27 cellular contexts compared by ENCODE assay signal in genomic region chr5:21688655-21689054, GRCh38.
DNase-seq lines count a peak whose midpoint lies in the region; ATAC-seq and TF ChIP-seq lines count a peak whose summit lies in the region.
"Had no signal": no experiment of that assay in that cellular context is flagged by ENCODE, and none has a peak within 500 bp of the region (broad histone marks: within the 10 kb centered on the region; RNA-seq: fewer than 3 reads in every experiment).

No MANE protein-coding gene starts in this region.

- POLR2A ChIA-PET in MCF 10A (lab: Yijun Ruan, JAX) = interaction anchor here (1.1 kb wide), 1 partner anchor 13 kb away, joined by 4 read pairs; no protein-coding TSS in a partner anchor

- H3K4me1 ChIP-seq in breast epithelium = no peaks in the 10 kb centered on the region
- H3K4me1 ChIP-seq in adipocyte (ENCODE audit: control insufficient read depth, insufficient read depth, low read length) = peaks cover 18% of the 10 kb centered on the region
- H3K4me1 ChIP-seq: esophagus muscularis mucosa, stomach, tibial artery had no signal

- H3K4me3 ChIP-seq in breast epithelium (no peak overlapping the region), adipocyte (ENCODE audit: low read length) (no peak overlapping the region), fibroblast of mammary gland (ENCODE audit: control insufficient read depth, low read depth, low read length) (no peak overlapping the region)
- H3K4me3 ChIP-seq: esophagus muscularis mucosa, stomach, tibial artery had no signal

- H3K36me3 ChIP-seq in breast epithelium = no peaks in the 10 kb centered on the region
- no peaks in the 10 kb centered on the region for H3K36me3 ChIP-seq in adipocyte (ENCODE audit: control insufficient read depth, insufficient read depth, low read length, severe bottlenecking)
- H3K36me3 ChIP-seq: esophagus muscularis mucosa, stomach, tibial artery, WERI-Rb-1 had no signal

- H3K9me3 Mint-ChIP-seq in MCF 10A (ENCODE audit: unreplicated experiment) (no peaks in the 10 kb centered on the region), type B pancreatic cell (no peaks in the 10 kb centered on the region)
- H3K9me3 Mint-ChIP-seq: activated CD4-positive, alpha-beta T cell treated with anti-CD3 and anti-CD28 coated beads, Interleukin-2, amount 10 ng/mL, durations not matched to agents 7 days and 5 days had no signal

- CTCF ChIA-PET in MCF 10A (lab: Yijun Ruan, JAX) = interaction anchor here (0.9 kb wide), 1 partner anchor 9 kb away, joined by 4 read pairs; no protein-coding TSS in a partner anchor

- H3K27me3 ChIP-seq in breast epithelium = no peaks in the 10 kb centered on the region
- H3K27me3 ChIP-seq in adipocyte (replicated peaks; ENCODE audit: control insufficient read depth, insufficient read depth, low read length) = no peaks in the 10 kb centered on the region
- H3K27me3 ChIP-seq: esophagus muscularis mucosa, stomach, tibial artery had no signal

- H3K36me3 Mint-ChIP-seq in MCF 10A (ENCODE audit: insufficient read depth, unreplicated experiment) (no peaks in the 10 kb centered on the region), type B pancreatic cell (no peaks in the 10 kb centered on the region)
- H3K36me3 Mint-ChIP-seq: brain; CD8-positive, alpha-beta memory T cell; naive thymus-derived CD4-positive, alpha-beta T cell had no signal

- no peak overlapping the region for H3K9ac ChIP-seq in adipocyte (ENCODE audit: low read length)

- BruUV-seq in MCF 10A (replicated peaks; lab: Mats Ljungman, UMichigan) = no TSS peak

- no peak overlapping the region for H3K27ac ChIP-seq in breast epithelium
- H3K27ac ChIP-seq: esophagus muscularis mucosa, stomach, tibial artery, WERI-Rb-1 had no signal

- DNase-seq in MCF 10A (ENCODE audit: unreplicated experiment) = peak; percentile 82
- no peak for DNase-seq in breast epithelium (ENCODE audit: low spot score in 2 of 2)
- peak; percentile 54 for DNase-seq in adipocyte (ENCODE audit: low read depth)
- DNase-seq in fibroblast of mammary gland (ENCODE audit: low read depth) = peak; percentile 71
- no peak for DNase-seq in type B pancreatic cell (ENCODE audit: extremely low spot score, unreplicated experiment)
- DNase-seq in anterior cingulate cortex (lab: John Stamatoyannopoulos, UW) = no peak
- no peak for DNase-seq in stimulated activated CD4-positive, alpha-beta T cell treated with anti-CD3 and anti-CD28 coated beads, Interleukin-4, amount 100 ng/mL, for 4 hours
- DNase-seq: activated CD4-positive, alpha-beta T cell treated with anti-CD3 and anti-CD28 coated beads, Interleukin-2, amount 10 ng/mL, durations not matched to agents 7 days and 5 days; activated naive CD8-positive, alpha-beta T cell treated with anti-CD3 and anti-CD28 coated beads, Interleukin-2, amount 50 U/mL, for 24 hours; activated T-cell treated with anti-CD3 and anti-CD28 coated beads, Interleukin-2, amount 50 U/mL, for 4 hours; CD8-positive, alpha-beta memory T cell; effector CD8-positive, alpha-beta T cell; Karpas-422; midbrain; naive thymus-derived CD4-positive, alpha-beta T cell; NCI-H146; NCI-H510A treated with DMSO at 0.1 percent for 48 hours; occipital lobe; SHP77; stimulated activated CD4-positive, alpha-beta T cell treated with anti-CD3 and anti-CD28 coated beads, Interleukin-1b, Interleukin-23, amount 100 ng/mL, for 48 hours; stomach; tibial artery; WERI-Rb-1 had no signal

- no peak for ATAC-seq in GM21717 (IDR thresholded peaks at IDR 0.05; ENCODE audit: unreplicated experiment)
- ATAC-seq: activated naive CD8-positive, alpha-beta T cell treated with anti-CD3 and anti-CD28 coated beads, Interleukin-2, amount 50 U/mL, for 24 hours; activated T-cell treated with anti-CD3 and anti-CD28 coated beads, Interleukin-2, amount 50 U/mL, for 4 hours; naive thymus-derived CD4-positive, alpha-beta T cell had no signal

- TF ChIP-seq CTCF in MCF 10A (IDR thresholded peaks at IDR 0.05; ENCODE audit: unreplicated experiment) (no peak), breast epithelium (IDR thresholded peaks at IDR 0.05) (no peak), fibroblast of mammary gland (conservative IDR thresholded peaks at IDR 0.05; ENCODE audit: control insufficient read depth, insufficient read depth, low read depth, low read length) (no peak), type B pancreatic cell (conservative IDR thresholded peaks at IDR 0.05) (no peak)

- H3K27ac Mint-ChIP-seq in MCF 10A (ENCODE audit: low read depth, unreplicated experiment) (no peak overlapping the region), type B pancreatic cell (no peak overlapping the region)
- H3K27ac Mint-ChIP-seq: activated CD4-positive, alpha-beta T cell treated with anti-CD3 and anti-CD28 coated beads, Interleukin-2, amount 10 ng/mL, durations not matched to agents 7 days and 5 days; activated naive CD8-positive, alpha-beta T cell treated with anti-CD3 and anti-CD28 coated beads, Interleukin-2, amount 50 U/mL, for 24 hours; B cell; brain; CD8-positive, alpha-beta memory T cell; naive thymus-derived CD4-positive, alpha-beta T cell had no signal

- intact Hi-C loops in MCF 10A (cut with micrococcal nuclease) = no loop called here
- intact Hi-C loops in breast epithelium (cut with DNase I; ENCODE audit: low total_unique reads) = no loop called here

- H3K9me3 ChIP-seq in breast epithelium = no peaks in the 10 kb centered on the region
- no peaks in the 10 kb centered on the region for H3K9me3 ChIP-seq in adipocyte (ENCODE audit: control insufficient read depth, low read length)
- H3K9me3 ChIP-seq: esophagus muscularis mucosa, tibial artery had no signal

- TF ChIP-seq POLR2A in breast epithelium (IDR thresholded peaks at IDR 0.05) = no peak

- H3K27me3 Mint-ChIP-seq in MCF 10A (ENCODE audit: insufficient read depth, unreplicated experiment) (no peaks in the 10 kb centered on the region), type B pancreatic cell (no peaks in the 10 kb centered on the region)
- H3K27me3 Mint-ChIP-seq: activated CD4-positive, alpha-beta T cell treated with anti-CD3 and anti-CD28 coated beads, Interleukin-2, amount 10 ng/mL, durations not matched to agents 7 days and 5 days; activated naive CD8-positive, alpha-beta T cell treated with anti-CD3 and anti-CD28 coated beads, Interleukin-2, amount 50 U/mL, for 24 hours; B cell; brain; CD8-positive, alpha-beta memory T cell; naive thymus-derived CD4-positive, alpha-beta T cell had no signal

- H3K4me1 Mint-ChIP-seq in MCF 10A (ENCODE audit: insufficient read depth, unreplicated experiment) (peaks cover 15% of the 10 kb centered on the region), type B pancreatic cell (ENCODE audit: unreplicated experiment) (no peaks in the 10 kb centered on the region)
- H3K4me1 Mint-ChIP-seq: activated CD4-positive, alpha-beta T cell treated with anti-CD3 and anti-CD28 coated beads, Interleukin-2, amount 10 ng/mL, durations not matched to agents 7 days and 5 days; activated naive CD8-positive, alpha-beta T cell treated with anti-CD3 and anti-CD28 coated beads, Interleukin-2, amount 50 U/mL, for 24 hours; B cell; CD8-positive, alpha-beta memory T cell; naive thymus-derived CD4-positive, alpha-beta T cell had no signal

- H3K4me3 Mint-ChIP-seq in MCF 10A (ENCODE audit: unreplicated experiment) (no peak overlapping the region), type B pancreatic cell (no peak overlapping the region)
- H3K4me3 Mint-ChIP-seq: activated CD4-positive, alpha-beta T cell treated with anti-CD3 and anti-CD28 coated beads, Interleukin-2, amount 10 ng/mL, durations not matched to agents 7 days and 5 days; activated naive CD8-positive, alpha-beta T cell treated with anti-CD3 and anti-CD28 coated beads, Interleukin-2, amount 50 U/mL, for 24 hours; activated T-cell treated with anti-CD3 and anti-CD28 coated beads, Interleukin-2, amount 50 U/mL, for 4 hours; B cell; brain; CD8-positive, alpha-beta memory T cell; naive thymus-derived CD4-positive, alpha-beta T cell had no signal

Comparison
In these comparisons a context has a peak if more than half of its experiments do, and no peak if none do; other contexts are left out.
1. DNase-seq: peak in MCF 10A (single experiment), adipocyte (single experiment) and fibroblast of mammary gland (single experiment); none in breast epithelium (0 of 2), type B pancreatic cell (single experiment), anterior cingulate cortex (0 of 58) and stimulated activated CD4-positive, alpha-beta T cell treated with anti-CD3 and anti-CD28 coated beads, Interleukin-4, amount 100 ng/mL, for 4 hours (0 of 2).